ENCODE assay signal across 29 cellular contexts in the genomic region with DNA sequence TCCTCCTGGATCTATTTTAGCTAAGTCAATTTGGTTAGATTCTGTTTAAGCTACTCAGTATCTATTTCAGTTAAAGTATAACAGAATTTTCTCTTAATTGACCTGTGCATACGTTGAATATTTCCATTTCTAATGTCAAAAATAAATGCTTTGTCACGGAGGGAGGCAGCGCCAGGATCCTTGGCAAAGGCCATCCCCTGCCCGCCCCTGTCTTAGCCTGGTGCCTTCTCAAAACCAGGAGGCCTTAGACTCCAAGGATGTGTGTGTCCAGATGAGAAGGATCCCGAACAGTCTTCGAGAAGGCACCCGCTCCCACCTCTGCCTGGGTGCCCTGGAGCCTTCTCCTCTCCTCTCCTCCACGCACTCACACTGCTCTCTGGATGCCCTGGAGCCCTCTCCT. TPM values are rescaled to one million over a fixed set of nuclear protein-coding genes. Genes with fewer than 3 reads are reported as not detected.
A peak's percentile ranks its signal among the peaks of the same experiment; 100 is the strongest.
DNase-seq lines count a peak whose midpoint lies in the region; ATAC-seq, FAIRE-seq and TF ChIP-seq lines count a peak whose summit lies in the region.
"Had no signal": no experiment of that assay in that cellular context is flagged by ENCODE, and none has a peak within 500 bp of the region (broad histone marks: within the 10 kb centered on the region; RNA-seq: fewer than 3 reads in every experiment).

No MANE protein-coding gene starts in this region.

- TF ChIP-seq POLR2A in HepG2 (IDR thresholded peaks at IDR 0.05; ENCODE audit: insufficient read depth in 1 of 2, low read depth in 2 of 2, low read length in 2 of 2), result no peak
- no peak for TF ChIP-seq POLR2A in right lobe of liver (IDR thresholded peaks at IDR 0.05)

- no peak overlapping the region for H3K9ac ChIP-seq in HepG2 (ENCODE audit: insufficient read depth, low read depth, low read length)
- H3K9ac ChIP-seq: BLaER1 had no signal

- peaks cover 29% of the 10 kb centered on the region for H3K4me1 Mint-ChIP-seq in glutamatergic neuron (ENCODE audit: low read depth, unreplicated experiment)

- peaks cover 6% of the 10 kb centered on the region for H3K27me3 Mint-ChIP-seq in glutamatergic neuron (ENCODE audit: unreplicated experiment)
- H3K27me3 Mint-ChIP-seq: CD4-positive, alpha-beta T cell had no signal

- no peak overlapping the region for H3K4me2 ChIP-seq in HepG2 (ENCODE audit: low read depth, low read length)
- H3K4me2 ChIP-seq in osteoblast (ENCODE audit: insufficient read depth, low read length), result no peak overlapping the region

- 90% methylated on average over 8 of the region's 8 CpGs for WGBS in HepG2 (ENCODE audit: low lambda C conversion rate)
- 82% methylated on average over 7 of the region's 8 CpGs for WGBS in right lobe of liver (ENCODE audit: insufficient coverage, low coverage, low lambda C conversion rate, missing lambda C conversion rate)

- CTCF ChIA-PET in HepG2 (lab: Yijun Ruan, JAX; ENCODE audit: low intra/inter-chr PET ratio, low total read pairs), result no interaction called here
- CTCF ChIA-PET in Panc1 (lab: Charles Lee), result no interaction called here

- no peak overlapping the region for H2AFZ ChIP-seq in HepG2 (ENCODE audit: low read length)
- H2AFZ ChIP-seq in osteoblast (ENCODE audit: low read length), result no peak overlapping the region

- no peak overlapping the region for H3K27ac ChIP-seq in HepG2 (ENCODE audit: extremely low read length, insufficient read depth, low read length)
- H3K27ac ChIP-seq in right lobe of liver, result peak overlapping the region in 1 of 3 donors; percentile 84
- H3K27ac ChIP-seq in Panc1 (ENCODE audit: low read length), result no peak overlapping the region
- no peak overlapping the region for H3K27ac ChIP-seq in osteoblast (ENCODE audit: low read depth, low read length)
- H3K27ac ChIP-seq: BLaER1 had no signal

- no peak for TF ChIP-seq RAD21 in HepG2 (CRISPR knock-in tag; IDR thresholded peaks at IDR 0.05)

- ATAC-seq in HepG2 (no peak), right lobe of liver (no peak), Panc1 (0 out of 2 replicates have a peak, but pooled peaks have one; percentile 30), HG03432 (IDR thresholded peaks at IDR 0.05; ENCODE audit: unreplicated experiment) (no peak)
- ATAC-seq: HCT116 had no signal

- H3K4me3 ChIP-seq in HepG2 (replicated peaks in 1 of 3; ENCODE audit: insufficient read depth in 1 of 3, low read depth in 2 of 3, low read length in 3 of 3) (no peak overlapping the region), right lobe of liver (no peak overlapping the region), Panc1 (ENCODE audit: low read depth in 2 of 2, low read length in 2 of 2) (no peak overlapping the region), osteoblast (ENCODE audit: insufficient read depth, low read length) (no peak overlapping the region)
- H3K4me3 ChIP-seq: BLaER1, GM12878 had no signal

- H3K36me3 ChIP-seq in HepG2 (replicated peaks in 1 of 2; ENCODE audit: control insufficient read depth in 1 of 2, insufficient read depth in 2 of 2, low read length in 2 of 2) (peaks cover 13 to 22% of the 10 kb centered on the region in 2 experiments; a peak in 4 of 5 replicates), right lobe of liver (no peaks in the 10 kb centered on the region), Panc1 (ENCODE audit: control insufficient read depth, insufficient read depth, low read length) (no peaks in the 10 kb centered on the region), osteoblast (ENCODE audit: insufficient read depth, low read length) (no peaks in the 10 kb centered on the region)

- in situ Hi-C loops in HepG2 (cut with HindIII; ENCODE audit: extremely low pct_ligation_motif_present, low pct_unique_long_range_greater_than_20kb) (no loop called here), Panc1 (cut with HindIII; ENCODE audit: low pct_unique_long_range_greater_than_20kb, low sequenced_read_pairs) (no loop called here)

- H3K79me2 ChIP-seq in HepG2 (ENCODE audit: insufficient read depth, low read length) (no peaks in the 10 kb centered on the region), osteoblast (ENCODE audit: insufficient read depth, low read length) (no peaks in the 10 kb centered on the region)

- H4K20me1 ChIP-seq in HepG2 (ENCODE audit: insufficient read depth, low read length) (no peaks in the 10 kb centered on the region), osteoblast (ENCODE audit: insufficient read depth, low read length) (no peaks in the 10 kb centered on the region)
- H4K20me1 ChIP-seq: BLaER1 had no signal

- H3K36me3 Mint-ChIP-seq in glutamatergic neuron (ENCODE audit: unreplicated experiment), result no peaks in the 10 kb centered on the region

- no peak overlapping the region for H3K27ac Mint-ChIP-seq in glutamatergic neuron (ENCODE audit: unreplicated experiment)
- H3K27ac Mint-ChIP-seq: CD4-positive, alpha-beta T cell had no signal

- no peak for FAIRE-seq in HepG2 (lab: Jason Lieb, UNC)
- FAIRE-seq: A204.1, GM12878, H1, HTR-8/SVneo had no signal

- H3K9me3 Mint-ChIP-seq in glutamatergic neuron (ENCODE audit: unreplicated experiment), result peaks cover 5% of the 10 kb centered on the region
- H3K9me3 Mint-ChIP-seq: CD4-positive, alpha-beta T cell had no signal

- H3K9me3 ChIP-seq in HepG2 (ENCODE audit: low read length) (no peaks in the 10 kb centered on the region), right lobe of liver (no peaks in the 10 kb centered on the region), Panc1 (ENCODE audit: control insufficient read depth, insufficient read depth, low read depth, low read length) (no peaks in the 10 kb centered on the region), osteoblast (ENCODE audit: low read depth, low read length) (no peaks in the 10 kb centered on the region)

- no peak overlapping the region for H3K4me3 Mint-ChIP-seq in glutamatergic neuron (ENCODE audit: unreplicated experiment)
- H3K4me3 Mint-ChIP-seq: CD4-positive, alpha-beta T cell had no signal

- intact Hi-C loops in HepG2 (cut with micrococcal nuclease; ENCODE audit: unreplicated experiment), result no loop called here
- intact Hi-C loops in right lobe of liver (cut with DNase I), result no loop called here
- intact Hi-C loops in Panc1 (cut with micrococcal nuclease; ENCODE audit: unreplicated experiment), result no loop called here

- no peak for TF ChIP-seq EP300 in HepG2 (IDR thresholded peaks at IDR 0.05; ENCODE audit: low read depth in 2 of 2, low read length in 2 of 2)
- no peak for TF ChIP-seq EP300 in HepG2 (CRISPR knock-in tag; IDR thresholded peaks at IDR 0.05; ENCODE audit: borderline replicate concordance)

- no peak for TF ChIP-seq CTCF in HepG2 (CRISPR knock-in tag; IDR thresholded peaks at IDR 0.05)
- TF ChIP-seq CTCF in right lobe of liver (IDR thresholded peaks at IDR 0.05), result no peak
- no peak for TF ChIP-seq CTCF in Panc1 (IDR thresholded peaks at IDR 0.05)
- TF ChIP-seq CTCF in osteoblast (IDR thresholded peaks at IDR 0.05; ENCODE audit: extremely low read depth, low read depth, low read length), result no peak
- no peak for TF ChIP-seq CTCF in glutamatergic neuron (IDR thresholded peaks at IDR 0.05; ENCODE audit: partially characterized antibody, unreplicated experiment)

- no TSS peak for BruUV-seq in HepG2 (replicated peaks; lab: Mats Ljungman, UMichigan)
- no TSS peak for BruUV-seq in Panc1 (replicated peaks; lab: Mats Ljungman, UMichigan)

- no peak for DNase-seq in HepG2 (ENCODE audit: low spot score)
- DNase-seq in right lobe of liver, result no peak
- DNase-seq in Panc1 (ENCODE audit: low read depth, low spot score), result no peak
- DNase-seq in osteoblast (ENCODE audit: insufficient read length, low spot score, missing footprints), result peak; percentile 29
- no peak for DNase-seq in anterior cingulate cortex (lab: John Stamatoyannopoulos, UW)
- DNase-seq in glutamatergic neuron, result no peak
- DNase-seq: CD4-positive, alpha-beta T cell; DMS 273 treated with DMSO at 0.1 percent for 48 hours; DMS79; EL; GDM1; KG1; NCI-H1048; NCI-H1417; NCI-H1694; NCI-H2029 treated with DMSO at 0.1 percent for 48 hours; NCI-H226; NCI-H510A; NCI-H69; OCI-M1; SHP77; T-helper 1 cell had no signal

- H3K27me3 ChIP-seq in HepG2 (ENCODE audit: control insufficient read depth in 1 of 2, insufficient read depth in 2 of 2, low read length in 2 of 2) (no peaks in the 10 kb centered on the region), right lobe of liver (no peaks in the 10 kb centered on the region), Panc1 (ENCODE audit: control insufficient read depth, insufficient read depth, low read length) (no peaks in the 10 kb centered on the region), osteoblast (ENCODE audit: insufficient read depth, low read length) (peaks cover 59% of the 10 kb centered on the region)

- POLR2A ChIA-PET in HepG2 (lab: Yijun Ruan, JAX), result no interaction called here
- POLR2A ChIA-PET in Panc1 (lab: Charles Lee), result no interaction called here

- H3K4me1 ChIP-seq in HepG2 (ENCODE audit: insufficient read depth, low read length) (peaks cover 6% of the 10 kb centered on the region; the same call in 1 of the 2 replicates), right lobe of liver (peaks cover 0 to 12% (median 0%) of the 10 kb centered on the region in 4 donors), Panc1 (ENCODE audit: control insufficient read depth, insufficient read depth, low read length) (no peaks in the 10 kb centered on the region), osteoblast (ENCODE audit: insufficient read depth, low read length) (no peaks in the 10 kb centered on the region)

RNA-seq across cellular contexts. Expression of a gene that starts 22.4 kb away (rescaled TPM):
- total RNA-seq in HepG2 (2016; rRNA removed; fragmentation: Illumina TruSeq; extraction: Trizol), result 20.0 and 21.1 TPM in 2 replicates
- 13.3 and 17.7 TPM in 2 replicates for total RNA-seq in HepG2 (2016; cell fraction: cytosol; rRNA removed; fragmentation: Illumina TruSeq; extraction: Trizol; ENCODE audit: low read depth)
- total RNA-seq in HepG2 (2016; cell fraction: insoluble cytoplasmic fraction; rRNA removed; fragmentation: Illumina TruSeq; extraction: Trizol), result 20.4 and 21.0 TPM in 2 replicates
- total RNA-seq in HepG2 (2016; cell fraction: membrane; rRNA removed; fragmentation: Illumina TruSeq; extraction: Trizol), result 28.7 and 36.7 TPM in 2 replicates
- total RNA-seq in HepG2 (2016; cell fraction: nucleus; rRNA removed; fragmentation: Illumina TruSeq; extraction: Trizol), result 11.4 and 12.6 TPM in 2 replicates
- 14.2 and 14.8 TPM in 2 replicates for polyA plus RNA-seq in HepG2 (2011; rRNA removed)
- 9.0 and 11.8 TPM in 2 replicates for polyA plus RNA-seq in HepG2 (2011; cell fraction: cytosol; rRNA removed)
- 6.4 and 8.0 TPM in 2 replicates for polyA plus RNA-seq in HepG2 (2011; cell fraction: nucleus; rRNA removed)
- 12.4 and 13.3 TPM in 2 replicates for polyA plus RNA-seq in HepG2 (2012)
- 13.1 and 14.7 TPM in 2 replicates for polyA plus RNA-seq in HepG2 (2016; cell fraction: cytosol; fragmentation: Illumina TruSeq; extraction: Trizol; ENCODE audit: low read depth)
- 19.5 and 20.9 TPM in 2 replicates for polyA plus RNA-seq in HepG2 (2016; cell fraction: insoluble cytoplasmic fraction; fragmentation: Illumina TruSeq; extraction: Trizol; ENCODE audit: low read depth)
- polyA plus RNA-seq in HepG2 (2016; cell fraction: membrane; fragmentation: Illumina TruSeq; extraction: Trizol; ENCODE audit: low read depth), result 25.6 and 29.7 TPM in 2 replicates
- polyA plus RNA-seq in HepG2 (2016; cell fraction: nucleus; fragmentation: Illumina TruSeq; extraction: Trizol; ENCODE audit: insufficient read depth, low read depth), result 21.4 and 23.1 TPM in 2 replicates
- polyA minus RNA-seq in HepG2 (2011; rRNA and poly(A)+ RNA removed; ENCODE audit: low replicate concordance), result 4.7 and 6.4 TPM in 2 replicates
- 9.9 and 10.2 TPM in 2 replicates for polyA minus RNA-seq in HepG2 (2011; cell fraction: cytosol; rRNA and poly(A)+ RNA removed)
- 5.2 and 6.1 TPM in 2 replicates for polyA minus RNA-seq in HepG2 (2011; cell fraction: nucleus; rRNA and poly(A)+ RNA removed)
- 1 to 10 TPM; 2.9 to 5.1 (median 3.9) TPM for total RNA-seq in right lobe of liver
- 23.8 TPM for total RNA-seq in Panc1 (2021; ENCODE audit: unreplicated experiment)
- polyA plus RNA-seq in Panc1 (2012; ENCODE audit: insufficient read length), result 22.3 TPM
- 13.0 TPM in 2 replicates for total RNA-seq in osteoblast
- 12.6 TPM for total RNA-seq in glutamatergic neuron (ENCODE audit: unreplicated experiment)

RNA-seq across cellular contexts. Expression of a gene that starts 22.4 kb away (rescaled TPM):
- total RNA-seq in HepG2 (2016; rRNA removed; fragmentation: Illumina TruSeq; extraction: Trizol) (53.3 and 204 TPM in 2 replicates), right lobe of liver (1 to 10 TPM; 1.5 to 7.6 (median 3.5) TPM), Panc1 (2021; ENCODE audit: unreplicated experiment) (46.6 TPM), osteoblast (not detected in 2 replicates), glutamatergic neuron (ENCODE audit: unreplicated experiment) (78.7 TPM)
- total RNA-seq in HepG2 (2016; cell fraction: cytosol; rRNA removed; fragmentation: Illumina TruSeq; extraction: Trizol; ENCODE audit: low read depth), result 13.9 and 15.8 TPM in 2 replicates
- total RNA-seq in HepG2 (2016; cell fraction: insoluble cytoplasmic fraction; rRNA removed; fragmentation: Illumina TruSeq; extraction: Trizol), result 48.0 and 215 TPM in 2 replicates
- total RNA-seq in HepG2 (2016; cell fraction: membrane; rRNA removed; fragmentation: Illumina TruSeq; extraction: Trizol), result 19.3 and 20.8 TPM in 2 replicates
- 216 and 254 TPM in 2 replicates for total RNA-seq in HepG2 (2016; cell fraction: nucleus; rRNA removed; fragmentation: Illumina TruSeq; extraction: Trizol)
- 155 and 175 TPM in 2 replicates for polyA plus RNA-seq in HepG2 (2011; rRNA removed)
- 84.5 and 113 TPM in 2 replicates for polyA plus RNA-seq in HepG2 (2011; cell fraction: cytosol; rRNA removed)
- 1,291 and 1,782 TPM in 2 replicates for polyA plus RNA-seq in HepG2 (2011; cell fraction: nucleus; rRNA removed)
- polyA plus RNA-seq in HepG2 (2012), result 79.9 and 172 TPM in 2 replicates
- 9.2 and 9.5 TPM in 2 replicates for polyA plus RNA-seq in HepG2 (2016; cell fraction: cytosol; fragmentation: Illumina TruSeq; extraction: Trizol; ENCODE audit: low read depth)
- 55.1 and 66.2 TPM in 2 replicates for polyA plus RNA-seq in HepG2 (2016; cell fraction: insoluble cytoplasmic fraction; fragmentation: Illumina TruSeq; extraction: Trizol; ENCODE audit: low read depth)
- 17.0 and 20.1 TPM in 2 replicates for polyA plus RNA-seq in HepG2 (2016; cell fraction: membrane; fragmentation: Illumina TruSeq; extraction: Trizol; ENCODE audit: low read depth)
- polyA plus RNA-seq in HepG2 (2016; cell fraction: nucleus; fragmentation: Illumina TruSeq; extraction: Trizol; ENCODE audit: insufficient read depth, low read depth), result 637 and 662 TPM in 2 replicates
- 5.1 and 12.2 TPM in 2 replicates for polyA minus RNA-seq in HepG2 (2011; rRNA and poly(A)+ RNA removed; ENCODE audit: low replicate concordance)
- polyA minus RNA-seq in HepG2 (2011; cell fraction: cytosol; rRNA and poly(A)+ RNA removed), result 23.0 and 25.3 TPM in 2 replicates
- 56.8 and 67.0 TPM in 2 replicates for polyA minus RNA-seq in HepG2 (2011; cell fraction: nucleus; rRNA and poly(A)+ RNA removed)
- 53.7 TPM for polyA plus RNA-seq in Panc1 (2012; ENCODE audit: insufficient read length)
- total RNA-seq: CD4-positive, alpha-beta T cell had no signal

RNA-seq across cellular contexts. Expression of a gene that starts 34.6 kb away (rescaled TPM):
- 68.3 and 81.8 TPM in 2 replicates for total RNA-seq in HepG2 (2016; rRNA removed; fragmentation: Illumina TruSeq; extraction: Trizol)
- 6.3 and 8.7 TPM in 2 replicates for total RNA-seq in HepG2 (2016; cell fraction: cytosol; rRNA removed; fragmentation: Illumina TruSeq; extraction: Trizol; ENCODE audit: low read depth)
- 58.8 and 84.2 TPM in 2 replicates for total RNA-seq in HepG2 (2016; cell fraction: insoluble cytoplasmic fraction; rRNA removed; fragmentation: Illumina TruSeq; extraction: Trizol)
- 20.8 and 24.4 TPM in 2 replicates for total RNA-seq in HepG2 (2016; cell fraction: membrane; rRNA removed; fragmentation: Illumina TruSeq; extraction: Trizol)
- total RNA-seq in HepG2 (2016; cell fraction: nucleus; rRNA removed; fragmentation: Illumina TruSeq; extraction: Trizol), result 33.8 and 41.3 TPM in 2 replicates
- 47.7 and 62.2 TPM in 2 replicates for polyA plus RNA-seq in HepG2 (2011; rRNA removed)
- 58.6 and 82.5 TPM in 2 replicates for polyA plus RNA-seq in HepG2 (2011; cell fraction: cytosol; rRNA removed)
- polyA plus RNA-seq in HepG2 (2011; cell fraction: nucleus; rRNA removed), result 105 and 121 TPM in 2 replicates
- polyA plus RNA-seq in HepG2 (2012), result 34.0 and 38.1 TPM in 2 replicates
- polyA plus RNA-seq in HepG2 (2016; cell fraction: cytosol; fragmentation: Illumina TruSeq; extraction: Trizol; ENCODE audit: low read depth), result 4.2 and 4.7 TPM in 2 replicates
- 68.1 and 77.5 TPM in 2 replicates for polyA plus RNA-seq in HepG2 (2016; cell fraction: insoluble cytoplasmic fraction; fragmentation: Illumina TruSeq; extraction: Trizol; ENCODE audit: low read depth)
- 11.5 and 14.2 TPM in 2 replicates for polyA plus RNA-seq in HepG2 (2016; cell fraction: membrane; fragmentation: Illumina TruSeq; extraction: Trizol; ENCODE audit: low read depth)
- 103 and 104 TPM in 2 replicates for polyA plus RNA-seq in HepG2 (2016; cell fraction: nucleus; fragmentation: Illumina TruSeq; extraction: Trizol; ENCODE audit: insufficient read depth, low read depth)
- 38.5 and 45.1 TPM in 2 replicates for polyA minus RNA-seq in HepG2 (2011; rRNA and poly(A)+ RNA removed; ENCODE audit: low replicate concordance)
- 39.4 and 42.5 TPM in 2 replicates for polyA minus RNA-seq in HepG2 (2011; cell fraction: cytosol; rRNA and poly(A)+ RNA removed)
- polyA minus RNA-seq in HepG2 (2011; cell fraction: nucleus; rRNA and poly(A)+ RNA removed), result 15.1 and 20.0 TPM in 2 replicates
- total RNA-seq in right lobe of liver, result 10 to 100 TPM; 40.7 to 48.1 (median 47.0) TPM
- total RNA-seq in Panc1 (2021; ENCODE audit: unreplicated experiment), result 47.3 TPM
- 60.2 TPM for polyA plus RNA-seq in Panc1 (2012; ENCODE audit: insufficient read length)
- total RNA-seq in osteoblast, result 32.4 and 39.1 TPM in 2 replicates
- total RNA-seq in glutamatergic neuron (ENCODE audit: unreplicated experiment), result 70.5 TPM

RNA-seq across cellular contexts. Expression of a gene that starts 43.0 kb away (rescaled TPM):
- total RNA-seq in HepG2 (2016; rRNA removed; fragmentation: Illumina TruSeq; extraction: Trizol) (34.8 and 35.9 TPM in 2 replicates), right lobe of liver (1 to 10 TPM; 3.3 to 8.0 (median 5.3) TPM), Panc1 (2021; ENCODE audit: unreplicated experiment) (49.9 TPM), osteoblast (14.1 and 15.2 TPM in 2 replicates), glutamatergic neuron (ENCODE audit: unreplicated experiment) (15.6 TPM)
- 79.0 and 80.7 TPM in 2 replicates for total RNA-seq in HepG2 (2016; cell fraction: cytosol; rRNA removed; fragmentation: Illumina TruSeq; extraction: Trizol; ENCODE audit: low read depth)
- 31.8 and 38.7 TPM in 2 replicates for total RNA-seq in HepG2 (2016; cell fraction: insoluble cytoplasmic fraction; rRNA removed; fragmentation: Illumina TruSeq; extraction: Trizol)
- total RNA-seq in HepG2 (2016; cell fraction: membrane; rRNA removed; fragmentation: Illumina TruSeq; extraction: Trizol), result 96.7 and 98.0 TPM in 2 replicates
- total RNA-seq in HepG2 (2016; cell fraction: nucleus; rRNA removed; fragmentation: Illumina TruSeq; extraction: Trizol), result 17.0 and 18.5 TPM in 2 replicates
- polyA plus RNA-seq in HepG2 (2011; rRNA removed), result 31.6 and 34.2 TPM in 2 replicates
- 30.7 and 37.2 TPM in 2 replicates for polyA plus RNA-seq in HepG2 (2011; cell fraction: cytosol; rRNA removed)
- polyA plus RNA-seq in HepG2 (2011; cell fraction: nucleus; rRNA removed), result 29.7 and 36.4 TPM in 2 replicates
- polyA plus RNA-seq in HepG2 (2012), result 21.6 and 23.1 TPM in 2 replicates
- polyA plus RNA-seq in HepG2 (2016; cell fraction: cytosol; fragmentation: Illumina TruSeq; extraction: Trizol; ENCODE audit: low read depth), result 88.5 and 96.5 TPM in 2 replicates
- polyA plus RNA-seq in HepG2 (2016; cell fraction: insoluble cytoplasmic fraction; fragmentation: Illumina TruSeq; extraction: Trizol; ENCODE audit: low read depth), result 34.9 and 39.2 TPM in 2 replicates
- 88.7 and 90.6 TPM in 2 replicates for polyA plus RNA-seq in HepG2 (2016; cell fraction: membrane; fragmentation: Illumina TruSeq; extraction: Trizol; ENCODE audit: low read depth)
- polyA plus RNA-seq in HepG2 (2016; cell fraction: nucleus; fragmentation: Illumina TruSeq; extraction: Trizol; ENCODE audit: insufficient read depth, low read depth), result 40.3 and 42.7 TPM in 2 replicates
- 21.2 and 36.8 TPM in 2 replicates for polyA minus RNA-seq in HepG2 (2011; rRNA and poly(A)+ RNA removed; ENCODE audit: low replicate concordance)
- 12.7 and 13.0 TPM in 2 replicates for polyA minus RNA-seq in HepG2 (2011; cell fraction: cytosol; rRNA and poly(A)+ RNA removed)
- 10.2 and 10.9 TPM in 2 replicates for polyA minus RNA-seq in HepG2 (2011; cell fraction: nucleus; rRNA and poly(A)+ RNA removed)
- 46.9 TPM for polyA plus RNA-seq in Panc1 (2012; ENCODE audit: insufficient read length)
